ENCODE assay signal across 19 cellular contexts in genomic region chr5:41195228-41195627, GRCh38. TPM values are rescaled to one million over a fixed set of nuclear protein-coding genes. Genes with fewer than 3 reads are reported as not detected.
DNase-seq lines count a peak whose midpoint lies in the region; ATAC-seq and TF ChIP-seq lines count a peak whose summit lies in the region.
"Had no signal": no experiment of that assay in that cellular context is flagged by ENCODE, and none has a peak within 500 bp of the region (broad histone marks: within the 10 kb centered on the region; RNA-seq: fewer than 3 reads in every experiment).

No MANE protein-coding gene starts in this region.

- no peaks in the 10 kb centered on the region for H3F3A ChIP-seq in smooth muscle cell (ENCODE audit: low read depth)

- WGBS in right cardiac atrium = 100% methylated on average over 1 of the region's 1 CpG
- WGBS in esophagus squamous epithelium, 2 donors = 46 to 57% methylated on average over 1 of the region's 1 CpG
- 100% methylated on average over 1 of the region's 1 CpG for WGBS in smooth muscle cell (ENCODE audit: low lambda C conversion rate)

- H3K4me1 ChIP-seq in right cardiac atrium (ENCODE audit: control insufficient read depth, insufficient read depth, low read length) = no peaks in the 10 kb centered on the region
- peaks cover 0 to 7% (median 0%) of the 10 kb centered on the region in 3 donors for H3K4me1 ChIP-seq in esophagus squamous epithelium
- no peaks in the 10 kb centered on the region for H3K4me1 ChIP-seq in stomach smooth muscle (ENCODE audit: control insufficient read depth, insufficient read depth, low read length)
- H3K4me1 ChIP-seq in smooth muscle cell (ENCODE audit: low read depth) = no peaks in the 10 kb centered on the region
- no peaks in the 10 kb centered on the region for H3K4me1 ChIP-seq in colonic mucosa

- no peak overlapping the region for H3K9ac ChIP-seq in stomach smooth muscle (ENCODE audit: low read length in 2 of 2)
- no peak overlapping the region for H3K9ac ChIP-seq in smooth muscle cell (ENCODE audit: low read depth)
- H3K9ac ChIP-seq in colonic mucosa (ENCODE audit: low read depth in 2 of 2, low read length in 2 of 2) = no peak overlapping the region

- DNase-seq in right cardiac atrium (peak in 1 of 3 donors; percentile 52), left ventricle myocardium superior (no peak), esophagus squamous epithelium (lab: John Stamatoyannopoulos, UW) (no peak), smooth muscle cell (lab: John Stamatoyannopoulos, UW; ENCODE audit: unreplicated experiment) (no peak), colonic mucosa (no peak)
- DNase-seq: AML-193, GF-D8, NCI-H1436, NCI-H2029, NCI-H2171 treated with DMSO at 0.1 percent for 48 hours, NCI-H748 treated with DMSO at 0.1 percent for 48 hours had no signal

- no peak overlapping the region for H2AFZ ChIP-seq in smooth muscle cell (ENCODE audit: low read depth)
- H2AFZ ChIP-seq: PC-9 had no signal

- no peak overlapping the region for H3K4me2 ChIP-seq in smooth muscle cell
- H3K4me2 ChIP-seq: PC-9 had no signal

- ATAC-seq in right cardiac atrium (no peak), left ventricle myocardium superior (no peak), GM18511 (IDR thresholded peaks at IDR 0.05; ENCODE audit: unreplicated experiment) (no peak)
- ATAC-seq: K562 had no signal

- no peak overlapping the region for H3K4me3 ChIP-seq in right cardiac atrium (ENCODE audit: low read length)
- H3K4me3 ChIP-seq in esophagus squamous epithelium = no peak overlapping the region
- no peak overlapping the region for H3K4me3 ChIP-seq in stomach smooth muscle (ENCODE audit: low read length in 2 of 2)
- H3K4me3 ChIP-seq in smooth muscle cell = no peak overlapping the region
- H3K4me3 ChIP-seq in colonic mucosa = no peak overlapping the region
- H3K4me3 ChIP-seq: K562, PC-9 had no signal

- no peaks in the 10 kb centered on the region for H3K79me2 ChIP-seq in smooth muscle cell (ENCODE audit: low read depth)

- no peaks in the 10 kb centered on the region for H3K9me3 ChIP-seq in right cardiac atrium (ENCODE audit: control insufficient read depth, low read length)
- H3K9me3 ChIP-seq in esophagus squamous epithelium = no peaks in the 10 kb centered on the region
- no peaks in the 10 kb centered on the region for H3K9me3 ChIP-seq in stomach smooth muscle (ENCODE audit: control insufficient read depth in 2 of 2, low read length in 2 of 2)
- H3K9me3 ChIP-seq in smooth muscle cell (replicated peaks; ENCODE audit: low read depth) = no peaks in the 10 kb centered on the region
- H3K9me3 ChIP-seq in colonic mucosa = no peaks in the 10 kb centered on the region

- H3K27me3 ChIP-seq in right cardiac atrium (ENCODE audit: control insufficient read depth, insufficient read depth) (no peaks in the 10 kb centered on the region), esophagus squamous epithelium (no peaks in the 10 kb centered on the region), stomach smooth muscle (ENCODE audit: control insufficient read depth in 1 of 2, insufficient read depth in 2 of 2, low read length in 2 of 2) (no peaks in the 10 kb centered on the region), smooth muscle cell (ENCODE audit: low read depth) (no peaks in the 10 kb centered on the region), colonic mucosa (no peaks in the 10 kb centered on the region)

- intact Hi-C loops in right cardiac atrium (cut with DNase I) = loop anchor here in 1 of 4 donors (5.0 to 10.0 kb wide), 2 partner anchors 72 to 200 kb away; no protein-coding TSS in a partner anchor
- intact Hi-C loops in left ventricle myocardium superior (cut with micrococcal nuclease) = loop anchor here (10.0 kb wide), 1 partner anchor 70 kb away; no protein-coding TSS in a partner anchor
- intact Hi-C loops in esophagus squamous epithelium (cut with DNase I) = no loop called here
- intact Hi-C loops in colonic mucosa (cut with DNase I) = no loop called here

- H3K36me3 ChIP-seq in esophagus squamous epithelium = no peaks in the 10 kb centered on the region
- H3K36me3 ChIP-seq in stomach smooth muscle (ENCODE audit: control insufficient read depth in 2 of 2, insufficient read depth in 2 of 2, low read length in 2 of 2) = no peaks in the 10 kb centered on the region
- H3K36me3 ChIP-seq in smooth muscle cell (ENCODE audit: low read depth) = no peaks in the 10 kb centered on the region
- no peaks in the 10 kb centered on the region for H3K36me3 ChIP-seq in colonic mucosa

- no peaks in the 10 kb centered on the region for H4K20me1 ChIP-seq in smooth muscle cell (ENCODE audit: low read depth)

- no peak for TF ChIP-seq POLR2A in esophagus squamous epithelium (IDR thresholded peaks at IDR 0.05)

- H3K27ac ChIP-seq in right cardiac atrium (ENCODE audit: low read length) (peak overlapping the region; percentile 38), esophagus squamous epithelium (peak overlapping the region; percentile 19 to 73 (median 62)), stomach smooth muscle (ENCODE audit: low read length) (peak overlapping the region; percentile 47), smooth muscle cell (ENCODE audit: low read depth) (no peak overlapping the region), colonic mucosa (no peak overlapping the region)
- H3K27ac ChIP-seq: PC-9 had no signal

- TF ChIP-seq CTCF in esophagus squamous epithelium (IDR thresholded peaks at IDR 0.05) (no peak), smooth muscle cell (IDR thresholded peaks at IDR 0.05; ENCODE audit: borderline replicate concordance, insufficient read depth, poor library complexity, severe bottlenecking) (no peak), colonic mucosa (IDR thresholded peaks at IDR 0.05) (no peak)

RNA-seq across cellular contexts. Expression of gene C6, which starts 18.1 kb away (rescaled TPM):
- total RNA-seq in right cardiac atrium (100 to 1,000 TPM; 128 to 322 (median 149) TPM), left ventricle myocardium superior (44.6 TPM), esophagus squamous epithelium (under 1 TPM in 2 of 4 donors, not detected in 2; 0.57 to 0.67 TPM), smooth muscle cell (not detected in 2 replicates), colonic mucosa (1 to 10 TPM; 1.1 to 1.4 TPM)
- polyA plus RNA-seq in right cardiac atrium (71.2 TPM), smooth muscle cell (not detected in 2 replicates)
- total RNA-seq: Daoy, H1, NCI-H460, PC-9 had no signal
- polyA plus RNA-seq: CD14-positive monocyte, H1, K562 had no signal

Comparison
In these comparisons a context has a peak if more than half of its experiments do, and no peak if none do; other contexts are left out.
1. H3K27ac ChIP-seq: peak in right cardiac atrium (single experiment), esophagus squamous epithelium (4 of 4) and stomach smooth muscle (single experiment); none in smooth muscle cell (single experiment) and colonic mucosa (single experiment).
2. RNA of gene C6, which starts 18.1 kb away (total RNA-seq): 128 to 322 TPM in right cardiac atrium and 44.6 TPM in left ventricle myocardium superior (single experiment); 1.1 to 1.4 TPM in colonic mucosa, 0.57 to 0.67 TPM in esophagus squamous epithelium and not detected in smooth muscle cell; every median in the first group is over 10 times any median in the second.